Comparison of ENCODE assay signal across 29 cellular contexts in the genomic region with DNA sequence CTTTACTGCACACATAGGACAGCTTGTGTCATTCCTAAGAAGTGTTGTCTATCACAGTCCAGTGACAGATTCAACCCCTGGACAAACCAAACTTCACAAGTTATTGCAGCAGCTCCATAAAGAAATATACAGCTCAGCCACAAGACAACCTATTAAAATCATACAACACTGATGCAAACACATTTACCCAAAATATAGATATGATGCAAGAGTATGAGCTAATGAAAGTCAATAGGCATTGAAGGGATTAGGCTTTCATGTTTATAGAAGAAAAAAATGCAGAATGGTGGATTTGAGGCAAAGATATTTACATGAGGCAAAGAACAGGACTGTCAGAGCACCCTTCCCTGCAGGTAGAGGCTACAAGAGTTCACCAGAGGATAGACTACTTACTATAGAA.
"Had no signal": no experiment of that assay in that cellular context is flagged by ENCODE, and none has a peak within 500 bp of the region (broad histone marks: within the 10 kb centered on the region; RNA-seq: fewer than 3 reads in every experiment).

No MANE protein-coding gene starts in this region.

- H3K9me3 ChIP-seq: body of pancreas, esophagus squamous epithelium, gastroesophageal sphincter, heart right ventricle had no signal

- H3K27ac ChIP-seq: esophagus squamous epithelium, gastroesophageal sphincter, heart right ventricle had no signal

- FAIRE-seq: colon had no signal

- H3K36me3 ChIP-seq: esophagus squamous epithelium, gastroesophageal sphincter, heart right ventricle had no signal

- H3K4me1 ChIP-seq: gastroesophageal sphincter, heart right ventricle had no signal

- H3K27me3 ChIP-seq: body of pancreas, esophagus squamous epithelium, gastroesophageal sphincter, heart right ventricle had no signal

- ATAC-seq: activated T-helper 17 cell treated with anti-CD3 and anti-CD28 coated beads, Interleukin-2, amount 50 U/mL, for 72 hours; effector memory CD8-positive, alpha-beta T cell; gastroesophageal sphincter; heart right ventricle; WTC11 had no signal

- H3K4me3 ChIP-seq: body of pancreas, esophagus squamous epithelium, gastroesophageal sphincter, heart right ventricle had no signal

- DNase-seq: activated CD4-positive, alpha-beta memory T cell treated with anti-CD3 and anti-CD28 coated beads, Interleukin-2, amount 10 ng/mL, durations not matched to agents 7 days and 5 days; activated CD4-positive, alpha-beta T cell treated with anti-CD3 and anti-CD28 coated beads for 1 hour; activated CD4-positive, alpha-beta T cell treated with anti-CD3 and anti-CD28 coated beads for 4 hours; activated CD4-positive, alpha-beta T cell treated with anti-CD3 and anti-CD28 coated beads, Interleukin-2, amount 10 ng/mL, durations not matched to agents 7 days and 5 days; activated CD4-positive, alpha-beta T cell treated with anti-CD3 and anti-CD28 coated beads, Interleukin-2, amount 50 U/mL, for 4 hours; activated CD8-positive, alpha-beta memory T cell treated with anti-CD3 and anti-CD28 coated beads, Interleukin-2, amount 50 U/mL, for 48 hours; activated effector memory CD4-positive, alpha-beta T cell treated with Interleukin-2 at 50 U/mL for 16 hours; activated gamma-delta T cell treated with Interleukin-2 at 50 U/mL for 16 hours; activated naive CD4-positive, alpha-beta T cell treated with anti-CD3 and anti-CD28 coated beads, Interleukin-2, amount 50 U/mL, for 16 hours; activated naive CD4-positive, alpha-beta T cell treated with Interleukin-2 at 50 U/mL for 16 hours; activated T-cell treated with anti-CD3 and anti-CD28 coated beads for 4 hours; activated T-cell treated with anti-CD3 and anti-CD28 coated beads, Interleukin-2, amount 50 U/mL, for 24 hours; amniotic stem cell; anterior cingulate cortex; body of pancreas; caudate nucleus; cortex of kidney; dermis blood vessel endothelial cell; effector CD4-positive, alpha-beta T cell; effector memory CD8-positive, alpha-beta T cell; erythroblast; esophagus squamous epithelium; foreskin melanocyte; heart right ventricle; T-helper 2 cell had no signal
